1 cellular context compared by ENCODE assay signal in the genomic region with DNA sequence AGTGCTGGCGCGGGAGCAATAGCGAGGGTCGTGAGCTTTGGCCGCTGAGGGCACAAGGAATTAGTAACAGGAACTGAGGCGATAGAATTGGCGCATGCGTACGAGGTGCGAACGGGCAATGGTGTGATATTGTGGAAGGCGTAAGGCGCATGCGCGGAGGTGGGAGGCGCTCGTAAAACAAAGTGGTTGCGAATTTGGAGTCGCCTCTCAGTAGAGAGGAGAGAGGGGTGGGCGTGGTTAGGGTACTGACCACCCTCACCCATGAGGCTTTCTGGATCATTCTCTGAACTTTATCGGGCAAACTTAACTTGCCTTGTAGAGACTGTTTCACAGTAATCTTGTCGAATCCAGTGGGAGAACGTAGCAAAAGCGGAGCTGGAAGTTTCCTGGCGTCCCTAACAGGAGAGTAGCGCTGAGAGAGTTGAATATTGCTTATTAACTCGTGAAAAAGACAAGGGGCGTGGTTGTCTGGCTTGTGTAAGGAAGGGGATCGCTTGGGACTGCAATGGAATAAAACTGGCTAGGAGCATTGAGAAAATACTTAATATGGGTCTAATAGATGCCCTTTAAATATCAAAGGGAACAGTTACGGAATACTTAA.
A peak's percentile ranks its signal among the peaks of the same experiment; 100 is the strongest.
TF ChIP-seq lines count a peak whose summit lies in the region.

No MANE protein-coding gene starts in this region.

TF ChIP-seq in H1, 55 proteins besides CTCF, POLR2A, EP300 and RAD21:
- TF ChIP-seq, protein P1, sequence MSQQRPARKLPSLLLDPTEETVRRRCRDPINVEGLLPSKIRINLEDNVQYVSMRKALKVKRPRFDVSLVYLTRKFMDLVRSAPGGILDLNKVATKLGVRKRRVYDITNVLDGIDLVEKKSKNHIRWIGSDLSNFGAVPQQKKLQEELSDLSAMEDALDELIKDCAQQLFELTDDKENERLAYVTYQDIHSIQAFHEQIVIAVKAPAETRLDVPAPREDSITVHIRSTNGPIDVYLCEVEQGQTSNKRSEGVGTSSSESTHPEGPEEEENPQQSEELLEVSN (IDR thresholded peaks at IDR 0.05): peak; percentile 69
- TF ChIP-seq NRF1 (IDR thresholded peaks at IDR 0.05; ENCODE audit: low read depth, low read length) (peak; percentile 91), RBBP5 (IDR thresholded peaks at IDR 0.05; ENCODE audit: borderline replicate concordance, low read depth, low read length) (no peak), TEAD4 (IDR thresholded peaks at IDR 0.05; ENCODE audit: low read depth, low read length) (no peak), TAF7 (optimal IDR thresholded peaks at IDR 0.05; ENCODE audit: borderline replicate concordance, low read depth, low read length) (peak; percentile 8), TAF1 (IDR thresholded peaks at IDR 0.05; ENCODE audit: low read depth, low read length) (peak; percentile 74; the same call in 1 of the 2 replicates), HDAC2 (IDR thresholded peaks at IDR 0.05; ENCODE audit: borderline replicate concordance in 1 of 2, low read depth in 2 of 2, low read length in 2 of 2) (peak in 1 of 2 experiments; percentile 62; a peak in 1 of 4 replicates), SIN3A (conservative IDR thresholded peaks at IDR 0.05 in 1 of 2, IDR thresholded peaks at IDR 0.05 in 1 of 2; ENCODE audit: low read depth in 1 of 2, low read length in 2 of 2) (peak; percentile 17 to 43; a peak in 1 of 4 replicates), SIRT6 (IDR thresholded peaks at IDR 0.05; ENCODE audit: low read length) (no peak), TBP (IDR thresholded peaks at IDR 0.05; ENCODE audit: low read depth, low read length) (peak; percentile 57; the same call in 1 of the 2 replicates), POLR2AphosphoS5 (IDR thresholded peaks at IDR 0.05; ENCODE audit: low read depth, low read length) (peak; percentile 84; the same call in 1 of the 2 replicates), BRCA1 (IDR thresholded peaks at IDR 0.05; ENCODE audit: low read depth, low read length) (no peak), NANOG (IDR thresholded peaks at IDR 0.05; ENCODE audit: insufficient read depth, low read depth, low read length, poor library complexity, severe bottlenecking) (no peak), RNF2 (IDR thresholded peaks at IDR 0.05; ENCODE audit: borderline replicate concordance, low read depth, low read length, missing control alignments, poor library complexity, severe bottlenecking) (no peak), SP4 (IDR thresholded peaks at IDR 0.05; ENCODE audit: low read length) (peak; percentile 77; the same call in 1 of the 2 replicates), POU5F1 (IDR thresholded peaks at IDR 0.05; ENCODE audit: low read depth, low read length) (no peak), SP2 (IDR thresholded peaks at IDR 0.05; ENCODE audit: low read length) (no peak), SIX5 (IDR thresholded peaks at IDR 0.05; ENCODE audit: low read depth, low read length) (no peak), JUND (IDR thresholded peaks at IDR 0.05; ENCODE audit: low read length) (0 out of 2 replicates have a peak, but pooled peaks have one; percentile 56)
- TF ChIP-seq, protein P2, sequence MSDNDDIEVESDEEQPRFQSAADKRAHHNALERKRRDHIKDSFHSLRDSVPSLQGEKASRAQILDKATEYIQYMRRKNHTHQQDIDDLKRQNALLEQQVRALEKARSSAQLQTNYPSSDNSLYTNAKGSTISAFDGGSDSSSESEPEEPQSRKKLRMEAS (IDR thresholded peaks at IDR 0.05): peak; percentile 67
TF ChIP-seq in H1: peak in this region for 11.
